10 cellular contexts compared by ENCODE assay signal in genomic region chr13:42968906-42969305, GRCh38. TPM values are rescaled to one million over a fixed set of nuclear protein-coding genes. Genes with fewer than 3 reads are reported as not detected.
DNase-seq lines count a peak whose midpoint lies in the region; ATAC-seq and TF ChIP-seq lines count a peak whose summit lies in the region.
"Had no signal": no experiment of that assay in that cellular context is flagged by ENCODE, and none has a peak within 500 bp of the region (broad histone marks: within the 10 kb centered on the region; RNA-seq: fewer than 3 reads in every experiment).

No MANE protein-coding gene starts in this region.

- H3K4me3 ChIP-seq in prostate gland: no peak overlapping the region
- H3K4me3 ChIP-seq: BLaER1 treated with 17β-estradiol and CSF1 and Interleukin-3, amounts not matched to agents 10 nM and 100 nM; SJSA1 had no signal

- 54% methylated on average over 8 of the region's 8 CpGs for WGBS in prostate gland

- DNase-seq in ELF-1 (ENCODE audit: low read depth, low spot score): peak; percentile 83
- peak; percentile 64 for DNase-seq in NCI-H526 treated with DMSO at 0.1 percent for 48 hours (lab: John Stamatoyannopoulos, UW)
- peak in 1 of 2 donors; percentile 66 for DNase-seq in foreskin keratinocyte
- peak; percentile 87 for DNase-seq in prostate gland (ENCODE audit: low spot score)
- DNase-seq in activated effector memory CD4-positive, alpha-beta T cell treated with Interleukin-2 at 50 U/mL for 16 hours: no peak
- DNase-seq in GM20000 (ENCODE audit: low spot score): no peak
- no peak for DNase-seq in A172 (ENCODE audit: low spot score)

- H3K9me3 ChIP-seq in prostate gland: no peaks in the 10 kb centered on the region
- H3K9me3 ChIP-seq: BLaER1 treated with 17β-estradiol and CSF1 and Interleukin-3, amounts not matched to agents 10 nM and 100 nM; SJSA1 had no signal

- no peaks in the 10 kb centered on the region for H3K27me3 ChIP-seq in foreskin keratinocyte
- H3K27me3 ChIP-seq in prostate gland (replicated peaks; ENCODE audit: insufficient read depth): no peaks in the 10 kb centered on the region
- H3K27me3 ChIP-seq: BLaER1 treated with 17β-estradiol and CSF1 and Interleukin-3, amounts not matched to agents 10 nM and 100 nM; SJSA1 had no signal

- no peaks in the 10 kb centered on the region for H3K36me3 ChIP-seq in prostate gland

- TF ChIP-seq CTCF in foreskin keratinocyte (conservative IDR thresholded peaks at IDR 0.05) (no peak), prostate gland (IDR thresholded peaks at IDR 0.05) (peak in 1 of 4 experiments; percentile 7), GM20000 (IDR thresholded peaks at IDR 0.05; ENCODE audit: extremely low read depth, missing control alignments) (no peak)

- intact Hi-C loops in prostate gland (cut with DNase I): loop anchor here (5.0 kb wide), 2 partner anchors 833 to 903 kb away; no protein-coding TSS in a partner anchor

- H3K4me1 ChIP-seq in foreskin keratinocyte (no peaks in the 10 kb centered on the region), prostate gland (replicated peaks) (peaks cover 6% of the 10 kb centered on the region)
- H3K4me1 ChIP-seq: BLaER1 treated with 17β-estradiol and CSF1 and Interleukin-3, amounts not matched to agents 10 nM and 100 nM had no signal

- no peak overlapping the region for H3K27ac ChIP-seq in foreskin keratinocyte
- H3K27ac ChIP-seq in prostate gland: peak overlapping the region; percentile 30 to 70
- H3K27ac ChIP-seq: BLaER1 treated with 17β-estradiol and CSF1 and Interleukin-3, amounts not matched to agents 10 nM and 100 nM; SJSA1 had no signal

- TF ChIP-seq POLR2A in prostate gland (IDR thresholded peaks at IDR 0.05): no peak

- ATAC-seq in foreskin keratinocyte: peak; percentile 51
- ATAC-seq in GM18517 (IDR thresholded peaks at IDR 0.05; ENCODE audit: unreplicated experiment): no peak

RNA-seq across cellular contexts. Expression of gene EPSTI1, which starts 23.1 kb away (rescaled TPM):
- 16.0 and 26.2 TPM in 2 replicates for total RNA-seq in foreskin keratinocyte
- 12.5 and 18.6 TPM in 2 replicates for polyA plus RNA-seq in foreskin keratinocyte
- 1 to 10 TPM; 1.7 to 8.0 TPM for total RNA-seq in prostate gland
- 1.7 and 2.4 TPM in 2 replicates for total RNA-seq in A172 (2014; rRNA removed; shearing (Covaris generic))

RNA-seq across cellular contexts. Expression of gene DNAJC15, which starts 54.5 kb away (rescaled TPM):
- total RNA-seq in foreskin keratinocyte (19.0 and 31.7 TPM in 2 replicates), prostate gland (1 to 10 TPM; 1.4 to 8.2 TPM)
- polyA plus RNA-seq in foreskin keratinocyte: 26.9 and 41.9 TPM in 2 replicates
- 3.4 and 5.4 TPM in 2 replicates for total RNA-seq in A172 (2014; rRNA removed; shearing (Covaris generic))

Comparison
In these comparisons a context has a peak if more than half of its experiments do, and no peak if none do; other contexts are left out.
1. DNase-seq: peak in ELF-1 (single experiment), NCI-H526 treated with DMSO at 0.1 percent for 48 hours (single experiment) and prostate gland (single experiment); none in activated effector memory CD4-positive, alpha-beta T cell treated with Interleukin-2 at 50 U/mL for 16 hours (single experiment), GM20000 (single experiment) and A172 (single experiment).